In genomic region chr10:17454801-17455520, GRCh38 we compare ENCODE assay signal across 8 cellular contexts. TPM values are rescaled to one million over a fixed set of nuclear protein-coding genes. Genes with fewer than 3 reads are reported as not detected.
DNase-seq lines count a peak whose midpoint lies in the region; ATAC-seq, FAIRE-seq and TF ChIP-seq lines count a peak whose summit lies in the region.

No MANE protein-coding gene starts in this region.

- 0 out of 2 replicates have a peak overlapping the region, but pooled peaks have one; percentile 2 for H2BK12ac ChIP-seq in H1 (ENCODE audit: low read depth, low read length)

- peaks cover 3 to 12% (median 8%) of the 10 kb centered on the region in 4 experiments; a peak in 4 of 7 replicates for H3K4me1 ChIP-seq in H1 (replicated peaks in 1 of 4; ENCODE audit: control insufficient read depth in 3 of 4, insufficient read depth in 4 of 4, low read length in 3 of 4)
- no peaks in the 10 kb centered on the region for H3K4me1 ChIP-seq in prostate gland (replicated peaks)

- H3K9ac ChIP-seq in H1 (replicated peaks in 1 of 4; ENCODE audit: extremely low read depth in 1 of 4, low read depth in 3 of 4, low read length in 3 of 4): peak overlapping the region in 2 of 4 experiments; percentile 13 to 34; a peak in 3 of 7 replicates

- TF ChIP-seq POLR2A in H1 (IDR thresholded peaks at IDR 0.05; ENCODE audit: control extremely low read depth in 1 of 2, low read depth in 2 of 2, low read length in 2 of 2): no peak
- TF ChIP-seq POLR2A in prostate gland (IDR thresholded peaks at IDR 0.05): no peak

- no peak overlapping the region for H2BK5ac ChIP-seq in H1 (ENCODE audit: low read depth, low read length)

- no peak for TF ChIP-seq RAD21 in H1 (IDR thresholded peaks at IDR 0.05 in 1 of 2, conservative IDR thresholded peaks at IDR 0.05 in 1 of 2; ENCODE audit: low read depth in 2 of 2, low read length in 2 of 2)

- H3K79me1 ChIP-seq in H1 (ENCODE audit: low read depth, low read length): no peaks in the 10 kb centered on the region; the same call in 1 of the 2 replicates

- H3K27me3 ChIP-seq in H1 (replicated peaks in 1 of 4; ENCODE audit: control insufficient read depth in 3 of 4, extremely low read depth in 1 of 4, insufficient read depth in 3 of 4, low read length in 3 of 4) (peaks cover 9 to 14% (median 13%) of the 10 kb centered on the region in 4 experiments; a peak in 6 of 7 replicates), prostate gland (replicated peaks; ENCODE audit: insufficient read depth) (no peaks in the 10 kb centered on the region)

- H3K18ac ChIP-seq in H1 (ENCODE audit: extremely low read depth, low read length): no peak overlapping the region

- H3K56ac ChIP-seq in H1 (replicated peaks; ENCODE audit: insufficient read length, low read depth, low read length): no peak overlapping the region

- H3K4me2 ChIP-seq in H1 (ENCODE audit: insufficient read depth in 1 of 2, low read depth in 2 of 2, low read length in 2 of 2): peak overlapping the region; percentile 54 to 98

- CTCF ChIA-PET in H1 (lab: Charles Lee; ENCODE audit: partially characterized antibody): interaction anchor here (0.7 to 1.3 kb wide), 4 partner anchors 10 to 151 kb away, joined by 3 to 4 read pairs (median 4); no protein-coding TSS in a partner anchor

- peaks cover 13% of the 10 kb centered on the region; the same call in 1 of the 2 replicates for H3K23me2 ChIP-seq in H1 (ENCODE audit: low read depth, low read length)

- no peak overlapping the region for H4K5ac ChIP-seq in H1 (ENCODE audit: insufficient read length, low read depth, low read length)

- POLR2A ChIA-PET in H1 (lab: Charles Lee; ENCODE audit: partially characterized antibody): no interaction called here

- H4K20me1 ChIP-seq in H1 (replicated peaks in 1 of 2; ENCODE audit: control insufficient read depth in 1 of 2, insufficient read depth in 2 of 2, low read length in 2 of 2): no peaks in the 10 kb centered on the region

- H3K9me3 ChIP-seq in H1 (ENCODE audit: insufficient read depth in 2 of 2, low read depth in 1 of 2, low read length in 1 of 2) (peaks cover 8 to 10% of the 10 kb centered on the region in 2 experiments; a peak in 2 of 4 replicates), prostate gland (no peaks in the 10 kb centered on the region)

- peak overlapping the region; percentile 76 for H4K8ac ChIP-seq in H1 (ENCODE audit: extremely low read depth, insufficient read depth, low read length)

- H2AK5ac ChIP-seq in H1 (ENCODE audit: low read depth, low read length): no peak overlapping the region

- intact Hi-C loops in prostate gland (cut with DNase I): no loop called here

- H4K91ac ChIP-seq in H1 (replicated peaks; ENCODE audit: insufficient read length, low read length): no peak overlapping the region

- TF ChIP-seq EP300 in H1 (IDR thresholded peaks at IDR 0.05; ENCODE audit: borderline replicate concordance in 1 of 2, low read depth in 2 of 2, low read length in 2 of 2): no peak

- H3K27ac ChIP-seq in H1 (ENCODE audit: low read depth, low read length) (no peak overlapping the region), prostate gland (peak overlapping the region; percentile 76 to 89)

- WGBS in H1 (ENCODE audit: extremely low coverage in 1 of 2, insufficient coverage in 1 of 2, insufficient read length in 1 of 2, insufficient replicate concordance in 2 of 2, low coverage in 1 of 2, low lambda C conversion rate in 2 of 2, missing lambda C conversion rate in 1 of 2), 2 experiments: 59% methylated on average over 6 of the region's 6 CpGs; no CpG with 5 or more reads in 1 of the 2 experiments
- WGBS in prostate gland: 47% methylated on average over 6 of the region's 6 CpGs

- no peak overlapping the region for H3K14ac ChIP-seq in H1 (ENCODE audit: insufficient read length)

- DNase-seq in LNCaP clone FGC (ENCODE audit: low read depth) (no peak), H1 (ENCODE audit: low read depth in 1 of 2, low spot score in 2 of 2) (no peak), prostate gland (ENCODE audit: low spot score) (no peak), AG08395 (ENCODE audit: low spot score) (no peak)
- no peak for DNase-seq in stimulated activated CD4-positive, alpha-beta T cell treated with anti-CD3 and anti-CD28 coated beads, Interleukin-15, amount 100 ng/mL, for 24 hours

- no peak overlapping the region for H3K4ac ChIP-seq in H1 (replicated peaks; ENCODE audit: insufficient read length, low read depth, low read length)

- no peak for FAIRE-seq in H1 (lab: Jason Lieb, UNC)

- peak; percentile 17 for ATAC-seq in GM19043 (IDR thresholded peaks at IDR 0.05; ENCODE audit: low read depth, unreplicated experiment)
- no peak for ATAC-seq in HG03460 (IDR thresholded peaks at IDR 0.05; ENCODE audit: unreplicated experiment)
- no peak for ATAC-seq in HG03432 (IDR thresholded peaks at IDR 0.05; ENCODE audit: unreplicated experiment)

- peak overlapping the region; percentile 46 for H3K4me3 ChIP-seq in LNCaP clone FGC (ENCODE audit: low read depth, low read length)
- peak overlapping the region; percentile 57 to 78 (median 72) for H3K4me3 ChIP-seq in H1 (ENCODE audit: extremely low read depth in 1 of 4, insufficient read depth in 2 of 4, low read depth in 3 of 4, low read length in 4 of 4)
- peak overlapping the region; percentile 46 to 58 for H3K4me3 ChIP-seq in prostate gland

- no peak overlapping the region for H2BK120ac ChIP-seq in H1 (replicated peaks; ENCODE audit: low read depth, low read length)

- H2BK15ac ChIP-seq in H1 (ENCODE audit: low read length): no peak overlapping the region

- no peak overlapping the region for H2AFZ ChIP-seq in H1 (ENCODE audit: low read length)

- peaks cover 0 to 7% (median 0%) of the 10 kb centered on the region in 4 experiments; a peak in 2 of 8 replicates for H3K36me3 ChIP-seq in H1 (ENCODE audit: control insufficient read depth in 2 of 4, insufficient read depth in 4 of 4, low read length in 3 of 4)
- H3K36me3 ChIP-seq in prostate gland: no peaks in the 10 kb centered on the region

- no peaks in the 10 kb centered on the region for H3K79me2 ChIP-seq in H1 (ENCODE audit: control insufficient read depth in 1 of 2, insufficient read depth in 2 of 2, low read length in 2 of 2)

- no peak overlapping the region for H2BK20ac ChIP-seq in H1 (ENCODE audit: low read length)

- TF ChIP-seq CTCF in LNCaP clone FGC (IDR thresholded peaks at IDR 0.05; ENCODE audit: control insufficient read depth, extremely low read depth, insufficient read depth) (no peak), H1 (IDR thresholded peaks at IDR 0.05; ENCODE audit: control extremely low read depth in 1 of 3, insufficient read depth in 1 of 3, low read depth in 1 of 3, low read length in 3 of 3) (no peak), prostate gland (IDR thresholded peaks at IDR 0.05) (no peak)

- no peak overlapping the region for H3K23ac ChIP-seq in H1 (ENCODE audit: insufficient read length)

TF ChIP-seq in H1, 55 proteins besides CTCF, POLR2A, EP300 and RAD21:
- peak; percentile 15; the same call in 1 of the 2 replicates for TF ChIP-seq BACH1 (IDR thresholded peaks at IDR 0.05; ENCODE audit: low read length)
- no peak for TF ChIP-seq SP4 (IDR thresholded peaks at IDR 0.05; ENCODE audit: low read length)
- 0 out of 2 replicates have a peak, but pooled peaks have one; percentile 19 for TF ChIP-seq SUZ12 (IDR thresholded peaks at IDR 0.05; ENCODE audit: low read length)

RNA-seq across cellular contexts. Expression of gene ST8SIA6, which starts 0.6 kb away (rescaled TPM):
- total RNA-seq in H1 (2021; fragmentation: NEBNext Ultra II Directional; extraction: Animal tissue kit (Norgen Biotek cat#: 25700)): 1.1 and 1.3 TPM in 2 replicates
- 0.50 and 0.70 TPM in 2 replicates for polyA plus RNA-seq in H1 (2011; rRNA removed)
- polyA plus RNA-seq in H1 (2011; cell fraction: cytosol; rRNA removed): 0.53 TPM
- 0.84 TPM for polyA plus RNA-seq in H1 (2011; cell fraction: nucleus; rRNA removed)
- 0.61 to 1.1 TPM (median 0.84 TPM) in 4 replicates for polyA plus RNA-seq in H1 (2012, experiment 1 of 2)
- 0.07 TPM for polyA plus RNA-seq in H1 (2012, experiment 2 of 2)
- 1.6 TPM for polyA plus RNA-seq in H1 (2013, experiment 1 of 2)
- 1.5 TPM for polyA plus RNA-seq in H1 (2013, experiment 2 of 2)
- polyA minus RNA-seq in H1 (2011; rRNA and poly(A)+ RNA removed): 0.69 and 1.1 TPM in 2 replicates
- 1.2 TPM for polyA minus RNA-seq in H1 (2011; cell fraction: cytosol; rRNA and poly(A)+ RNA removed)
- polyA minus RNA-seq in H1 (2011; cell fraction: nucleus; rRNA and poly(A)+ RNA removed): 4.7 TPM
- 1 to 10 TPM; 1.1 to 5.6 TPM for total RNA-seq in prostate gland
